ENCODE assay signal across 8 cellular contexts in the genomic region with DNA sequence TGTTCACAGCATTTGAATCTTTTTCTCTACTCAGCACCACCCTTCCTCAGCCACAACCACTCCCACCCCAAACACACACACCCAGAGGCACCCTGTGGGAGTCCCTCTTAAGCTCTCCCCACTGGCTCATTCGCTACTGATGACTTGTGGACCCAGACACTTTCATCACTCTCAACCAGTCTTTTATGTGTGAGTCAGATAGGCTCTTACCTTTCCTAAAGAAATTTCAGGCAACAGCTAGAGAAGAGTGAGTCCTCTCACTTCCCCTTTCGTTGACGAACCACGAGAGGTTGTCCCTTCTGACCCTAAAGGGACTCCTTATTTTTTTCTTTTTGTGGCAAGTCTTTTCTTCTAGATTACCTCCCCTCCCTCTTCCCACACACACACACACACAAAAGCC. TPM values are rescaled to one million over a fixed set of nuclear protein-coding genes. Genes with fewer than 3 reads are reported as not detected.
DNase-seq lines count a peak whose midpoint lies in the region; ATAC-seq and TF ChIP-seq lines count a peak whose summit lies in the region.

No MANE protein-coding gene starts in this region.

- peaks cover 29% of the 10 kb centered on the region for H3K4me1 ChIP-seq in CD8-positive, alpha-beta memory T cell (ENCODE audit: insufficient read depth, low read length)
- H3K4me1 ChIP-seq in HUES48 (ENCODE audit: control insufficient read depth, insufficient read depth, low read length), result peaks cover 52% of the 10 kb centered on the region
- no peaks in the 10 kb centered on the region for H3K4me1 ChIP-seq in body of pancreas

- H3K4me3 Mint-ChIP-seq in CD8-positive, alpha-beta memory T cell, result no peak overlapping the region
- H3K4me3 Mint-ChIP-seq in mesothelial cell of epicardium (no peak overlapping the region), nephron progenitor cell (no peak overlapping the region)

- no peaks in the 10 kb centered on the region for H3K36me3 Mint-ChIP-seq in CD8-positive, alpha-beta memory T cell
- H3K36me3 Mint-ChIP-seq in mesothelial cell of epicardium, result no peaks in the 10 kb centered on the region
- H3K36me3 Mint-ChIP-seq in nephron progenitor cell (ENCODE audit: low read depth), result no peaks in the 10 kb centered on the region

- H3K4me1 Mint-ChIP-seq in CD8-positive, alpha-beta memory T cell, result peaks cover 16 to 22% (median 20%) of the 10 kb centered on the region in 3 donors
- H3K4me1 Mint-ChIP-seq in mesothelial cell of epicardium, result peaks cover 47% of the 10 kb centered on the region
- H3K4me1 Mint-ChIP-seq in nephron progenitor cell, result peaks cover 45% of the 10 kb centered on the region

- no peak overlapping the region for H3K27ac ChIP-seq in CD8-positive, alpha-beta memory T cell (ENCODE audit: low read depth, low read length)
- H3K27ac ChIP-seq in HUES48 (ENCODE audit: low read depth, low read length) (peak overlapping the region; percentile 15), body of pancreas (no peak overlapping the region)

- H3K27ac Mint-ChIP-seq in CD8-positive, alpha-beta memory T cell, result peak overlapping the region in 6 of 8 donors; percentile 3 to 54 (median 22)
- peak overlapping the region; percentile 87 for H3K27ac Mint-ChIP-seq in mesothelial cell of epicardium
- no peak overlapping the region for H3K27ac Mint-ChIP-seq in nephron progenitor cell

- H3K9me3 ChIP-seq in CD8-positive, alpha-beta memory T cell (ENCODE audit: low read length), result no peaks in the 10 kb centered on the region
- H3K9me3 ChIP-seq in HUES48 (ENCODE audit: control insufficient read depth, insufficient read depth, low read length) (no peaks in the 10 kb centered on the region), body of pancreas (no peaks in the 10 kb centered on the region)

- TF ChIP-seq POLR2A in body of pancreas (IDR thresholded peaks at IDR 0.05), result no peak

- H3K4me3 ChIP-seq in CD8-positive, alpha-beta memory T cell (ENCODE audit: low read length), result no peak overlapping the region
- H3K4me3 ChIP-seq in HUES48 (ENCODE audit: low read depth, low read length) (no peak overlapping the region), body of pancreas (no peak overlapping the region)

- POLR2A ChIA-PET in CD8-positive, alpha-beta memory T cell (lab: Charles Lee), result no interaction called here

- no peaks in the 10 kb centered on the region for H3K36me3 ChIP-seq in CD8-positive, alpha-beta memory T cell (ENCODE audit: insufficient read depth, low read length)
- H3K36me3 ChIP-seq in HUES48 (ENCODE audit: control insufficient read depth, insufficient read depth, low read length) (no peaks in the 10 kb centered on the region), body of pancreas (replicated peaks in 1 of 2; ENCODE audit: insufficient read depth in 1 of 2, low read depth in 2 of 2) (no peaks in the 10 kb centered on the region)

- peak; percentile 97 for ATAC-seq in GM21390 (IDR thresholded peaks at IDR 0.05; ENCODE audit: unreplicated experiment)
- ATAC-seq in body of pancreas, result no peak

- 79 to 88% methylated on average over 4 of the region's 4 CpGs for WGBS in body of pancreas, 2 donors

- H3K27me3 Mint-ChIP-seq in CD8-positive, alpha-beta memory T cell, result no peaks in the 10 kb centered on the region
- H3K27me3 Mint-ChIP-seq in mesothelial cell of epicardium (ENCODE audit: low read depth) (no peaks in the 10 kb centered on the region), nephron progenitor cell (ENCODE audit: low read depth, poor library complexity) (peaks cover 7% of the 10 kb centered on the region)

- no peaks in the 10 kb centered on the region for H3K27me3 ChIP-seq in CD8-positive, alpha-beta memory T cell (ENCODE audit: insufficient read depth, low read length, poor library complexity, severe bottlenecking)
- H3K27me3 ChIP-seq in HUES48 (ENCODE audit: control insufficient read depth, insufficient read depth, low read length) (peaks cover 4% of the 10 kb centered on the region; the same call in 1 of the 2 replicates), body of pancreas (no peaks in the 10 kb centered on the region)

- no peak overlapping the region for H3K9ac ChIP-seq in HUES48 (ENCODE audit: low read depth, low read length)

- peak in 2 of 5 donors; percentile 14 to 36 for DNase-seq in CD8-positive, alpha-beta memory T cell
- peak; percentile 36 for DNase-seq in activated T-cell treated with anti-CD3 and anti-CD28 coated beads, Interleukin-2, amount 50 U/mL, for 1 hour
- DNase-seq in mesothelial cell of epicardium (ENCODE audit: low spot score in 2 of 2, unreplicated experiment in 2 of 2), result no peak
- no peak for DNase-seq in HPDE6-E6E7 (ENCODE audit: extremely low spot score)
- DNase-seq in body of pancreas, result no peak
- DNase-seq in nephron progenitor cell, result no peak

- no peaks in the 10 kb centered on the region for H3K9me3 Mint-ChIP-seq in CD8-positive, alpha-beta memory T cell
- H3K9me3 Mint-ChIP-seq in mesothelial cell of epicardium (no peaks in the 10 kb centered on the region), nephron progenitor cell (no peaks in the 10 kb centered on the region)

- CTCF ChIA-PET in CD8-positive, alpha-beta memory T cell (lab: Charles Lee), result interaction anchor here (0.7 to 1.7 kb wide), 4 partner anchors 12 to 469 kb away, joined by 3 to 5 read pairs (median 4); a partner anchor contains a TSS

- TF ChIP-seq CTCF in mesothelial cell of epicardium (IDR thresholded peaks at IDR 0.05; ENCODE audit: unreplicated experiment) (no peak), body of pancreas (IDR thresholded peaks at IDR 0.05) (no peak), nephron progenitor cell (IDR thresholded peaks at IDR 0.05) (no peak)

- intact Hi-C loops in body of pancreas (cut with DNase I), result no loop called here

RNA-seq across cellular contexts. Expression of a gene that starts 58.1 kb away (rescaled TPM):
- total RNA-seq in CD8-positive, alpha-beta memory T cell, result 10 to 100 TPM; 24.2 to 25.8 TPM
- polyA plus RNA-seq in CD8-positive, alpha-beta memory T cell, result 3.4 TPM
- total RNA-seq in mesothelial cell of epicardium (9.1 to 9.7 TPM (median 9.2 TPM) in 3 replicates), body of pancreas (1 to 10 TPM; 5.7 to 7.9 TPM)
